9 cellular contexts compared by ENCODE assay signal in the genomic region with DNA sequence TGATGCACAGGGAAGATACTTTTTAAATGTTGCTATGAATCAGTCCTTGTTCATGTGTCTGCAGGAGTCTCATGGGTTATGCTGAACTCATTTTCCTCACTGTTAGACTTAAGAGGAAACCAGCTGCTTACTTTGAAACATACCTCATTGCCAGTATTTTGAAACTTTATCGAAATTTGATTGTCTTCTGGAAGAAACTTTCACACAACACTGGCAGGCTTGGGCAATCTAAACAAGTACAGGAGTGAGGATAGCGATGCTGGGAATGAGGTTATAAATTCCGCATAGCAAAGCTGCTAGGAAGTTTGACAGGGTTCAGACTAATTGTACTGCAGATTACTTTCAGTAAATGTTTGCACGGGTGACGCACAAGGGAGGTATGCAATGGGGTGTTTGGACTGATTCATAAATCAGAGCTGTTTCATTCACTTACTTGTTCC.
DNase-seq lines count a peak whose midpoint lies in the region; ATAC-seq and TF ChIP-seq lines count a peak whose summit lies in the region.
"Had no signal": no experiment of that assay in that cellular context is flagged by ENCODE, and none has a peak within 500 bp of the region (broad histone marks: within the 10 kb centered on the region; RNA-seq: fewer than 3 reads in every experiment).

No MANE protein-coding gene starts in this region.

- H3K36me3 ChIP-seq in Panc1 (ENCODE audit: control insufficient read depth, insufficient read depth, low read length), result no peaks in the 10 kb centered on the region

- POLR2A ChIA-PET in Panc1 (lab: Charles Lee), result interaction anchor here (0.6 kb wide), 1 partner anchor 14 kb away, joined by 3 read pairs; no protein-coding TSS in a partner anchor

- DNase-seq in AG10803 (ENCODE audit: low read depth) (peak; percentile 99), Panc1 (ENCODE audit: low read depth, low spot score) (peak; percentile 81), fibroblast of mammary gland (ENCODE audit: low read depth) (peak; percentile 96), omental fat pad (ENCODE audit: low spot score) (no peak), NCI-H82 treated with DMSO at 0.1 percent for 48 hours (lab: John Stamatoyannopoulos, UW; ENCODE audit: unreplicated experiment) (no peak), globus pallidus (ENCODE audit: low spot score) (no peak), NK-92 (lab: John Stamatoyannopoulos, UW; ENCODE audit: unreplicated experiment) (no peak), G401 (ENCODE audit: low spot score) (no peak)
- DNase-seq: activated T-cell treated with anti-CD3 and anti-CD28 coated beads, Interleukin-2, amount 50 U/mL, for 24 hours had no signal

- in situ Hi-C loops in Panc1 (cut with HindIII; ENCODE audit: low pct_unique_long_range_greater_than_20kb, low sequenced_read_pairs), result no loop called here
- in situ Hi-C loops in G401 (cut with HindIII; ENCODE audit: low sequenced_read_pairs), result no loop called here

- no peak overlapping the region for H3K4me3 ChIP-seq in AG10803 (ENCODE audit: low read length)
- peak overlapping the region in 1 of 2 experiments; percentile 26; a peak in 2 of 4 replicates for H3K4me3 ChIP-seq in Panc1 (ENCODE audit: low read depth in 2 of 2, low read length in 2 of 2)
- H3K4me3 ChIP-seq in fibroblast of mammary gland (ENCODE audit: control insufficient read depth, low read depth, low read length), result no peak overlapping the region

- no TSS peak for BruUV-seq in Panc1 (replicated peaks; lab: Mats Ljungman, UMichigan)

- no peaks in the 10 kb centered on the region for H3K27me3 ChIP-seq in Panc1 (ENCODE audit: control insufficient read depth, insufficient read depth, low read length)

- H3K4me1 ChIP-seq in Panc1 (ENCODE audit: control insufficient read depth, insufficient read depth, low read length), result peaks cover 21% of the 10 kb centered on the region

- no peak for TF ChIP-seq CTCF in AG10803 (conservative IDR thresholded peaks at IDR 0.05; ENCODE audit: low read length)
- no peak for TF ChIP-seq CTCF in Panc1 (IDR thresholded peaks at IDR 0.05)
- no peak for TF ChIP-seq CTCF in fibroblast of mammary gland (conservative IDR thresholded peaks at IDR 0.05; ENCODE audit: control insufficient read depth, insufficient read depth, low read depth, low read length)
- no peak for TF ChIP-seq CTCF in omental fat pad (IDR thresholded peaks at IDR 0.05)

- CTCF ChIA-PET in Panc1 (lab: Charles Lee), result no interaction called here

- no peaks in the 10 kb centered on the region for H3K9me3 ChIP-seq in Panc1 (ENCODE audit: control insufficient read depth, insufficient read depth, low read depth, low read length)

- intact Hi-C loops in Panc1 (cut with micrococcal nuclease; ENCODE audit: unreplicated experiment), result no loop called here

- peak overlapping the region; percentile 77 for H3K27ac ChIP-seq in Panc1 (ENCODE audit: low read length)

- ATAC-seq in Panc1 (peak; percentile 97), omental fat pad (ENCODE audit: low FRiP score) (peak; percentile 98)

Comparison
In these comparisons a context has a peak if more than half of its experiments do, and no peak if none do; other contexts are left out.
1. DNase-seq: peak in AG10803 (single experiment), Panc1 (single experiment) and fibroblast of mammary gland (single experiment); none in omental fat pad (single experiment), NCI-H82 treated with DMSO at 0.1 percent for 48 hours (single experiment), globus pallidus (single experiment), NK-92 (single experiment) and G401 (single experiment).